Comparison of ENCODE assay signal across 1 cellular context in the genomic region with DNA sequence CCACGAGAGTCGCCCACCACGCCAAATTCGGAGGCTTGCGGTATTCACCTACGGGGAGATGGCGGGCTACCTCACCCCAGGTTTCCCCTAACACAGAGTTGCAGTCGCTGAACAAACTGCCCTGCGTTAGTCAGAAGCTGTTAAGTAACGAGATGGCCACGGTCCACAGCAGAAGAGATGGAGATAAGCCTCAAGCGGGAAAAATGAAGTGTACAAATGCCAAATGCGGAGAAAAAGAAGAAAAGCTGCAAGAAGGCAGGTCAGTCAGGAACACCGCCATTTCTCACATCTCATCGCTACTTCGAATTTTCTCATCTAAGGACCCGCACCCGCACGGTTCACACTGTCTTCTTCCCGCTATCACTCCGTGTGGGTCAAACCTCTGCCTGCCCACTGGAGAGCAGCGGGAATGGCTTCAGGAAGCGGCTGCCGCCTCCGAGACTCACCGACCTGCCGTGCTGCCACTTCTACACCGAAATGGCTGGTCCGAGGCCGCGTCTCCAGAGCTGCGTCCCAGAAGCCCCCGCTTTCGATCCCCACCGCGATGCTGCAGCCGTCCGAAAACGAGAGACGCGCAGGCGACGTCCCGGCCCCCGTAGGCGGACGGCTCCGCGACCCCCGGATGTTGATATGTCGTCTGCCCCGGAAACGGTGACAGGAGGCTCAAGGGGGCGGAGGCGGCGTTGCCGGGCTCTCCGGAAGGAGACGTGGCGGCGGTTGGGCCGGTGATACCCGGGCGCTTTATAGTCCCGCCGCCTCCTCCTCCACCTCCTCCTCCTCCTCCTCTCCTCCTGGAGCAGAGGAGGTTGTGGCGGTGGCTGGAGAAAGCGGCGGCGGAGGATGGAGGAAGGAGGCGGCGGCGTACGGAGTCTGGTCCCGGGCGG.
TF ChIP-seq lines count a peak whose summit lies in the region.

Gene ASB3 (minus strand): TSS at position 583 of the 884 bp plus-strand sequence. CDS start 21,381 bp downstream, outside the sequence.
Gene ERLEC1 (plus strand): TSS at position 674 of the 884 bp plus-strand sequence. CDS start 167 bp downstream, at position 841.

TF ChIP-seq in GM12878, 131 proteins besides CTCF, POLR2A, EP300 and RAD21 (continued from another document and continues in another):
- TF ChIP-seq ZBTB40 (IDR thresholded peaks at IDR 0.05; ENCODE audit: borderline replicate concordance) (peak; percentile 95), SIX5 (IDR thresholded peaks at IDR 0.05; ENCODE audit: low read depth, low read length, severe bottlenecking) (peak; percentile 65), BHLHE40 (IDR thresholded peaks at IDR 0.05; ENCODE audit: borderline replicate concordance in 1 of 2, low read depth in 2 of 2, low read length in 1 of 2) (peak; percentile 24 to 62; a peak in 3 of 4 replicates), MTA2 (IDR thresholded peaks at IDR 0.05; ENCODE audit: low read depth) (peak; percentile 79), ZNF24 (IDR thresholded peaks at IDR 0.05) (0 out of 2 replicates have a peak, but pooled peaks have one; percentile 3), ZNF687 (IDR thresholded peaks at IDR 0.05) (no peak; the same call in 1 of the 2 replicates), NR2F1 (conservative IDR thresholded peaks at IDR 0.05) (no peak), NBN (IDR thresholded peaks at IDR 0.05) (peak; percentile 67), YY1 (IDR thresholded peaks at IDR 0.05; ENCODE audit: low read depth, low read length) (peak; percentile 84), TBL1XR1 (IDR thresholded peaks at IDR 0.05; ENCODE audit: low read depth, low read length) (peak; percentile 88; the same call in 1 of the 2 replicates), HCFC1 (IDR thresholded peaks at IDR 0.05; ENCODE audit: low read length) (peak; percentile 77), ELK1 (IDR thresholded peaks at IDR 0.05; ENCODE audit: low read depth, low read length) (peak; percentile 70), SREBF2 (IDR thresholded peaks at IDR 0.05; ENCODE audit: low read length) (peak; percentile 48; the same call in 1 of the 2 replicates), EED (IDR thresholded peaks at IDR 0.05; ENCODE audit: low read depth) (no peak), JUNB (IDR thresholded peaks at IDR 0.05) (no peak), BCL3 (IDR thresholded peaks at IDR 0.05; ENCODE audit: borderline replicate concordance, insufficient read depth, low read depth, low read length, poor library complexity, severe bottlenecking) (no peak), MYC (IDR thresholded peaks at IDR 0.05; ENCODE audit: insufficient read depth, insufficient read length, insufficient replicate concordance, low read length, severe bottlenecking) (no peak), E2F8 (IDR thresholded peaks at IDR 0.05; ENCODE audit: low read depth, partially characterized antibody) (no peak), KLF5 (IDR thresholded peaks at IDR 0.05; ENCODE audit: partially characterized antibody) (peak; percentile 79), FOS (IDR thresholded peaks at IDR 0.05; ENCODE audit: borderline replicate concordance, extremely low read depth, insufficient read length) (no peak), CEBPB (IDR thresholded peaks at IDR 0.05; ENCODE audit: borderline replicate concordance in 1 of 2, low read depth in 2 of 2, low read length in 2 of 2) (no peak), SUZ12 (IDR thresholded peaks at IDR 0.05; ENCODE audit: unreplicated experiment) (no peak), SRF (IDR thresholded peaks at IDR 0.05; ENCODE audit: low read depth in 2 of 2, low read length in 2 of 2) (peak in 1 of 2 experiments; percentile 46; a peak in 2 of 4 replicates), BMI1 (IDR thresholded peaks at IDR 0.05; ENCODE audit: borderline replicate concordance) (no peak), ZBTB4 (CRISPR knock-in tag; IDR thresholded peaks at IDR 0.05) (no peak), CREB1 (IDR thresholded peaks at IDR 0.05; ENCODE audit: low read depth) (peak; percentile 82), ZSCAN29 (IDR thresholded peaks at IDR 0.05) (no peak), ZNF217 (IDR thresholded peaks at IDR 0.05) (no peak)
- TF ChIP-seq, protein P1, sequence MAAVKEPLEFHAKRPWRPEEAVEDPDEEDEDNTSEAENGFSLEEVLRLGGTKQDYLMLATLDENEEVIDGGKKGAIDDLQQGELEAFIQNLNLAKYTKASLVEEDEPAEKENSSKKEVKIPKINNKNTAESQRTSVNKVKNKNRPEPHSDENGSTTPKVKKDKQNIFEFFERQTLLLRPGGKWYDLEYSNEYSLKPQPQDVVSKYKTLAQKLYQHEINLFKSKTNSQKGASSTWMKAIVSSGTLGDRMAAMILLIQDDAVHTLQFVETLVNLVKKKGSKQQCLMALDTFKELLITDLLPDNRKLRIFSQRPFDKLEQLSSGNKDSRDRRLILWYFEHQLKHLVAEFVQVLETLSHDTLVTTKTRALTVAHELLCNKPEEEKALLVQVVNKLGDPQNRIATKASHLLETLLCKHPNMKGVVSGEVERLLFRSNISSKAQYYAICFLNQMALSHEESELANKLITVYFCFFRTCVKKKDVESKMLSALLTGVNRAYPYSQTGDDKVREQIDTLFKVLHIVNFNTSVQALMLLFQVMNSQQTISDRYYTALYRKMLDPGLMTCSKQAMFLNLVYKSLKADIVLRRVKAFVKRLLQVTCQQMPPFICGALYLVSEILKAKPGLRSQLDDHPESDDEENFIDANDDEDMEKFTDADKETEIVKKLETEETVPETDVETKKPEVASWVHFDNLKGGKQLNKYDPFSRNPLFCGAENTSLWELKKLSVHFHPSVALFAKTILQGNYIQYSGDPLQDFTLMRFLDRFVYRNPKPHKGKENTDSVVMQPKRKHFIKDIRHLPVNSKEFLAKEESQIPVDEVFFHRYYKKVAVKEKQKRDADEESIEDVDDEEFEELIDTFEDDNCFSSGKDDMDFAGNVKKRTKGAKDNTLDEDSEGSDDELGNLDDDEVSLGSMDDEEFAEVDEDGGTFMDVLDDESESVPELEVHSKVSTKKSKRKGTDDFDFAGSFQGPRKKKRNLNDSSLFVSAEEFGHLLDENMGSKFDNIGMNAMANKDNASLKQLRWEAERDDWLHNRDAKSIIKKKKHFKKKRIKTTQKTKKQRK (IDR thresholded peaks at IDR 0.05; ENCODE audit: low read depth, low read length), result no peak
